In genomic region chr12:24770334-24770733, GRCh38 we compare ENCODE assay signal across 14 cellular contexts.
DNase-seq lines count a peak whose midpoint lies in the region; ATAC-seq, FAIRE-seq and TF ChIP-seq lines count a peak whose summit lies in the region.
"Had no signal": no experiment of that assay in that cellular context is flagged by ENCODE, and none has a peak within 500 bp of the region (broad histone marks: within the 10 kb centered on the region; RNA-seq: fewer than 3 reads in every experiment).

No MANE protein-coding gene starts in this region.

- FAIRE-seq in HTR-8/SVneo (lab: Jason Lieb, UNC) = peak; percentile 4
- FAIRE-seq: GM12892, GM19239 had no signal

- DNase-seq in HTR-8/SVneo (ENCODE audit: insufficient read length, low spot score) (no peak), choroid plexus epithelial cell (ENCODE audit: low read depth) (peak; percentile 58), iris pigment epithelial cell (ENCODE audit: low read depth) (peak; percentile 68), body of pancreas (no peak), GDM1 (lab: John Stamatoyannopoulos, UW) (no peak), MV-4-11 (lab: John Stamatoyannopoulos, UW) (no peak)
- DNase-seq: C1 segment of cervical spinal cord; CD4-positive, alpha-beta T cell; DMS79 had no signal

- ATAC-seq in body of pancreas (no peak), GM18907 (IDR thresholded peaks at IDR 0.05; ENCODE audit: unreplicated experiment) (no peak)
- ATAC-seq: HCT116 had no signal

- H2AFZ ChIP-seq in ACC112 (ENCODE audit: low read length, unreplicated experiment) = peak overlapping the region; percentile 59

- no peak overlapping the region for H3K4me3 ChIP-seq in ACC112 (ENCODE audit: low read depth, low read length)
- H3K4me3 ChIP-seq in choroid plexus epithelial cell (ENCODE audit: low read depth, low read length) = no peak overlapping the region
- H3K4me3 ChIP-seq in body of pancreas = no peak overlapping the region

- H3K27ac ChIP-seq in ACC112 (ENCODE audit: low read depth, low read length) (peak overlapping the region; percentile 30; the same call in 1 of the 2 replicates), body of pancreas (no peak overlapping the region)

- 90 to 92% methylated on average over 3 of the region's 3 CpGs for WGBS in body of pancreas, 2 donors

- H3K4me1 ChIP-seq in ACC112 (ENCODE audit: control insufficient read depth, insufficient read depth, low read length, unreplicated experiment) (peaks cover 15% of the 10 kb centered on the region), body of pancreas (no peaks in the 10 kb centered on the region)

- H3K79me2 ChIP-seq in ACC112 (ENCODE audit: control insufficient read depth, insufficient read depth, low read length, unreplicated experiment) = no peaks in the 10 kb centered on the region

- TF ChIP-seq POLR2A in body of pancreas (IDR thresholded peaks at IDR 0.05) = no peak

- TF ChIP-seq CTCF in choroid plexus epithelial cell (conservative IDR thresholded peaks at IDR 0.05; ENCODE audit: low read depth, low read length) (no peak), body of pancreas (IDR thresholded peaks at IDR 0.05) (no peak)

- intact Hi-C loops in body of pancreas (cut with DNase I) = no loop called here

- no peaks in the 10 kb centered on the region for H3K36me3 ChIP-seq in ACC112 (ENCODE audit: insufficient read depth, low read length)
- no peaks in the 10 kb centered on the region for H3K36me3 ChIP-seq in body of pancreas (replicated peaks in 1 of 2; ENCODE audit: insufficient read depth in 1 of 2, low read depth in 2 of 2)

- H3K9me3 ChIP-seq in body of pancreas = no peaks in the 10 kb centered on the region

- no peaks in the 10 kb centered on the region for H3K27me3 ChIP-seq in ACC112 (ENCODE audit: insufficient read depth, low read length)
- no peaks in the 10 kb centered on the region for H3K27me3 ChIP-seq in body of pancreas

Comparison
In these comparisons a context has a peak if more than half of its experiments do, and no peak if none do; other contexts are left out.
1. DNase-seq: peak in choroid plexus epithelial cell (single experiment) and iris pigment epithelial cell (single experiment); none in HTR-8/SVneo (single experiment), body of pancreas (0 of 4), GDM1 (single experiment) and MV-4-11 (single experiment).